8 cellular contexts compared by ENCODE assay signal in the genomic region with DNA sequence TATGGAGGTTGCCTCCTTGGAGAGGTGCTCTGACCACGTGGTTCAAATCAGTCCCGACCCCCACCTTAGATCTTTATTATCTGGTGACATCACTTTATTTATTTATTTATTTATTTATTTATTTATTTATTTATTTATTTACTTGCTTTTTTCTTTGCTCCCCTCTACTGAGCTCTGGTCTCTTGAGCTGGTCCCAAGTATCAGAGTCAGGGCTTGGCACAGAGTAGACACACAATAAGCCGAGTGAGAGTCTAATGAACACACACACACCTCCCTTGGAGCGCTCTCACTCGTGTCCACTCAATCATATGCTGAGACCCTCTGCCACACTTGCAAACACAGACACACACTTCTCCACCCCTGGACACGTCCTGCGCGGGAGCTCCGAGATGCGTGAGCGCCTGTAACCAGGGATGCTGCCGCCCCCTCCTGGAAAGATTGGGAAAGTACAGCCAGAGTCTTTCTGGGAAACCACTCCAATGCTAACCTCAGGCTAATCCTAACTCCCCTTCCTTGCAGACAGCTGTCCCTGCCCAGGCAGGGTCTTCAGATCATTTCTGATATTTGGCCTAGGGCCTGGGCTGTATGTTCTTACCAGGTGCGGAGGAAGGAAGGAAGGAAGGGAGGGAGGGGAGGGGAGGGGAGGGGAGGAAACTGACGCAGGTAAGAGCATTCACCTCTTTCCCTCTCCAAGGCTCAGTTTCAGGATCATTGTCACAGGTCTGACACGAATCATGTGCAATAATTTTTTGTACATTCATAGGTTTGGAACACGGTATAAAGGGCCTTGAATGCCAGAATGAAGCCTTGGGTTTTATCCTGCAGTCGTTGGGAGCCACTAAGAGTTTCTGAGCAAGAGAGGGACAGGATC.
DNase-seq lines count a peak whose midpoint lies in the region; ATAC-seq and TF ChIP-seq lines count a peak whose summit lies in the region.

No MANE protein-coding gene starts in this region.

- intact Hi-C loops in CD14-positive monocyte (cut with micrococcal nuclease) = loop anchor here (2.0 to 5.0 kb wide), 3 partner anchors 165 to 410 kb away; no protein-coding TSS in a partner anchor

- H3K36me3 Mint-ChIP-seq in CD14-positive monocyte (no peaks in the 10 kb centered on the region), naive B cell (no peaks in the 10 kb centered on the region)

- H3K4me3 ChIP-seq in HFF-Myc (replicated peaks; ENCODE audit: low read depth, low read length) (no peak overlapping the region), epithelial cell of proximal tubule (ENCODE audit: low read depth, low read length) (no peak overlapping the region)

- DNase-seq in CD14-positive monocyte (ENCODE audit: low spot score) (peak; percentile 71), HFF-Myc (ENCODE audit: extremely low read depth, low read depth) (no peak), NOMO-1 treated with dmso at 0.1 percent for 144 hours (lab: John Stamatoyannopoulos, UW; ENCODE audit: unreplicated experiment) (peak; percentile 18), epithelial cell of proximal tubule (ENCODE audit: low read depth) (no peak), naive B cell (peak; percentile 64)
- DNase-seq in activated CD8-positive, alpha-beta memory T cell treated with anti-CD3 and anti-CD28 coated beads, Interleukin-2, amount 50 U/mL, for 48 hours = peak; percentile 84
- DNase-seq in stimulated activated CD8-positive, alpha-beta memory T cell treated with anti-CD3 and anti-CD28 coated beads, Interleukin-7, amount 100 ng/mL, for 4 hours (ENCODE audit: low read depth in 2 of 2) = peak; percentile 35 to 41

- peaks cover 8% of the 10 kb centered on the region for H3K4me1 Mint-ChIP-seq in CD14-positive monocyte
- H3K4me1 Mint-ChIP-seq in naive B cell = peaks cover 4 to 6% (median 6%) of the 10 kb centered on the region in 3 donors

- H3K9me3 Mint-ChIP-seq in CD14-positive monocyte (peaks cover 0 to 4% (median 0%) of the 10 kb centered on the region in 7 donors), naive B cell (no peaks in the 10 kb centered on the region)

- H3K4me3 Mint-ChIP-seq in CD14-positive monocyte (peak overlapping the region in 1 of 2 donors; percentile 76), naive B cell (peak overlapping the region in 1 of 8 donors; percentile 15)

- TF ChIP-seq CTCF in CD14-positive monocyte (IDR thresholded peaks at IDR 0.05) (peak; percentile 80), HFF-Myc (IDR thresholded peaks at IDR 0.05; ENCODE audit: low read depth, low read length, missing control alignments) (peak; percentile 87), epithelial cell of proximal tubule (conservative IDR thresholded peaks at IDR 0.05; ENCODE audit: low read depth, low read length) (peak; percentile 94)

- ATAC-seq in naive B cell (ENCODE audit: low read depth in 2 of 2) = peak; percentile 47 to 57
- no peak for ATAC-seq in HG03139 (IDR thresholded peaks at IDR 0.05; ENCODE audit: unreplicated experiment)

- peaks cover 7 to 21% (median 16%) of the 10 kb centered on the region in 3 donors for H3K27me3 Mint-ChIP-seq in CD14-positive monocyte (ENCODE audit: low read depth in 3 of 3)
- H3K27me3 Mint-ChIP-seq in naive B cell = peaks cover 20 to 32% (median 23%) of the 10 kb centered on the region in 3 donors

- H3K27ac Mint-ChIP-seq in CD14-positive monocyte = peak overlapping the region in 1 of 7 donors; percentile 58
- H3K27ac Mint-ChIP-seq in naive B cell = no peak overlapping the region

Comparison
In these comparisons a context has a peak if more than half of its experiments do, and no peak if none do; other contexts are left out.
1. DNase-seq: peak in CD14-positive monocyte (single experiment), NOMO-1 treated with dmso at 0.1 percent for 144 hours (single experiment), activated CD8-positive, alpha-beta memory T cell treated with anti-CD3 and anti-CD28 coated beads, Interleukin-2, amount 50 U/mL, for 48 hours (single experiment), naive B cell (single experiment) and stimulated activated CD8-positive, alpha-beta memory T cell treated with anti-CD3 and anti-CD28 coated beads, Interleukin-7, amount 100 ng/mL, for 4 hours (2 of 2); none in HFF-Myc (single experiment) and epithelial cell of proximal tubule (single experiment).
2. Peak in every context shown above with its lines, with median percentiles within 50 percentile points of each other: CTCF ChIP-seq.